27 cellular contexts compared by ENCODE assay signal in the genomic region with DNA sequence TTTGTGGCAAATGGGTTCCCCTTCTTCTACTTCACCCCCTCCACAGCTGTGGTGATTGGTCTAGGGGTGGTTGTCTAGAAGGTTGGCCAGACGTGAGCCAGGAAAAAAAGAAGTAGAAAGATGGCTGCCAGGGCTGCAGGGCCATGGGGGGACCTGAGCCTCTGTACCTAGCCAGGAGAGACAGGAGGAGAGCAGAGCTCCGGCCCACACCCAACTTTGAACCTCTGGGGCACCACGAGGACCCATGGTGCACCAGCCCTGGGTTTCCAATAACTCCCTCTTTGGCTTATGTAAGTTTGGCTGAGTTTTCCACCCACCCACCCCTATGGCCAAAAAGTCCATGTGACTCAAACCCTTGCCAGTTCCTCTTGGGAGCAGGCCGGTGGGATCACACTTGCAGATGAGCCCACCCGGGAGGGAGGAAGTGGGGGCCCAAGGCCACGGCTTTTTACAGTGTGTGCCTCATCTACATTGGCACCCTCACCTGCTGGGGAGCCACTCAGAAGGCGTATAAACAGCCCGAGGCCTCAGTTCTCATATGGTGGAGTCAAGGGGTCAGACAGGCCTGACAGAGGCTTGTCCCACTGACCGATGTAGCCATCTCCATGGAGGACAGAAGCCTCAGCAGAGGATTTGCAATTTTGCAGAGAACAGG.
"Had no signal": no experiment of that assay in that cellular context is flagged by ENCODE, and none has a peak within 500 bp of the region (broad histone marks: within the 10 kb centered on the region; RNA-seq: fewer than 3 reads in every experiment).

No MANE protein-coding gene starts in this region.

- H3K27ac ChIP-seq: brain microvascular endothelial cell, neutrophil, pancreas, prostate gland, thoracic aorta had no signal

- H3K27me3 ChIP-seq: brain microvascular endothelial cell, gastrocnemius medialis, pancreas had no signal

- H3K4me1 Mint-ChIP-seq: activated B cell treated with CpG ODN at 0.5 μM for 24 hours; activated CD4-positive, alpha-beta T cell treated with anti-CD3 and anti-CD28 coated beads for 36 hours; activated naive CD8-positive, alpha-beta T cell treated with anti-CD3 and anti-CD28 coated beads for 36 hours; mesothelial cell of epicardium; naive B cell; T-cell had no signal

- ATAC-seq: activated CD4-positive, alpha-beta T cell treated with anti-CD3 and anti-CD28 coated beads for 36 hours; gastrocnemius medialis; left cardiac atrium; pancreas; T-cell had no signal

- H3K27ac Mint-ChIP-seq: activated B cell treated with CpG ODN at 0.5 μM for 24 hours; activated CD4-positive, alpha-beta T cell treated with anti-CD3 and anti-CD28 coated beads for 36 hours; activated naive CD8-positive, alpha-beta T cell treated with anti-CD3 and anti-CD28 coated beads for 36 hours; mesothelial cell of epicardium; T-cell; type B pancreatic cell had no signal

- H3K4me3 ChIP-seq: gastrocnemius medialis, pancreas, prostate gland, smooth muscle cell, thoracic aorta had no signal

- H3K9me3 ChIP-seq: gastrocnemius medialis, neutrophil, pancreas, prostate gland, thoracic aorta had no signal

- H3K4me3 Mint-ChIP-seq: activated B cell treated with CpG ODN at 0.5 μM for 24 hours; activated CD4-positive, alpha-beta T cell treated with anti-CD3 and anti-CD28 coated beads for 36 hours; activated naive CD8-positive, alpha-beta T cell treated with anti-CD3 and anti-CD28 coated beads for 36 hours; mesothelial cell of epicardium; naive B cell; nephron progenitor cell; T-cell; type B pancreatic cell had no signal

- H3K9me3 Mint-ChIP-seq: activated B cell treated with CpG ODN at 0.5 μM for 24 hours; activated naive CD8-positive, alpha-beta T cell treated with anti-CD3 and anti-CD28 coated beads for 36 hours; mesothelial cell of epicardium; nephron progenitor cell; T-cell; type B pancreatic cell had no signal

- H3K27me3 Mint-ChIP-seq: activated B cell treated with CpG ODN at 0.5 μM for 24 hours; activated CD4-positive, alpha-beta T cell treated with anti-CD3 and anti-CD28 coated beads for 36 hours; activated naive CD8-positive, alpha-beta T cell treated with anti-CD3 and anti-CD28 coated beads for 36 hours had no signal

- H3K36me3 ChIP-seq: brain microvascular endothelial cell, gastrocnemius medialis, neutrophil, pancreas, prostate gland, thoracic aorta had no signal

- DNase-seq: activated B cell treated with CpG ODN at 0.5 μM for 24 hours; activated CD4-positive, alpha-beta T cell treated with anti-CD3 and anti-CD28 coated beads for 36 hours; activated effector memory CD4-positive, alpha-beta T cell treated with Interleukin-2 at 50 U/mL for 16 hours; activated naive CD4-positive, alpha-beta T cell treated with Interleukin-2 at 50 U/mL for 16 hours; activated naive CD8-positive, alpha-beta T cell treated with anti-CD3 and anti-CD28 coated beads for 36 hours; brain microvascular endothelial cell; dermis blood vessel endothelial cell; effector CD8-positive, alpha-beta T cell; gastrocnemius medialis; glutamatergic neuron; left cardiac atrium; mammary epithelial cell; naive B cell; nephron progenitor cell; retina; stimulated activated CD4-positive, alpha-beta T cell treated with anti-CD3 and anti-CD28 coated beads, Interleukin-15, amount 100 ng/mL, for 24 hours; stimulated activated naive CD4-positive, alpha-beta T cell had no signal

- H3K4me1 ChIP-seq: pancreas, prostate gland had no signal

- FAIRE-seq: astrocyte, islet of Langerhans, pancreas had no signal
